ENCODE assay signal across 27 cellular contexts in the genomic region with DNA sequence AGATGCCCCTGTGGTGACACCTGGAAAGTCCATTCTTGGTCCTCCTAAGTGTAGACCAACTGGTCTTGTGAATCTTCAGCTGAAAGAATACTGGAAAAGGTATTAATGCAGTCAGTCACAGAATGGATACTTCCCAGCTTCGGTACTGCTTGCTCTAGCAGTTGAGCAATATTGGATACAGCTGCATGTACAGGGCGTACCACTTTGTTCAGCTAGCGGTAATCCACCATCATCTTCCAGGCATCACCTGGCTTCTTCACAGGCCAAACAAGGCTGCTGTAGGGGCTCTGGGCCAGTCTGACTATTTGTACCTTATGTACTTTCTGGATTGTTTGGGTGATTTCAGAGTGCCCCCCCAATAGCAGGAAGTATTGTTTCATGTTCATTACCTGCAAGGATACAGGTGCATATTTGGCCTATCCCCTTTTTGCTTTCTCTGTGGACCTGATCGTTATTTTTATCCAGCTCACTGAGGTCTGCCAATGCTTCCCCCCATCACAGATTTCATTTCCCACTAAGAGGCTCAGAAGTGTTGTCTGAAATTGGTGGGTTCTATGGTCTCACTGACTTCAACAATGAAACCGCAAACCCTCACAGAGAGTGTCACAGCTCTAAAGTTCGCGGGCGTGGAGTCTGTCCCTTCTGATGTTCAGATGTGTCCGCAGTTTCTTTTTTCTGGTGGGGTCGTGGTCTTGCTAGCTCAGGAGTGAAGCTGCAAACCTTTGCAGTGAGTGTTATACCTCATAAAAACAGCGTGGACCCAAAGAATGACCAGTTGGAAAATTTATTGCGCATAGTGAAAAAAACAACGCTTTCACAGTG.
"Had no signal": no experiment of that assay in that cellular context is flagged by ENCODE, and none has a peak within 500 bp of the region (broad histone marks: within the 10 kb centered on the region; RNA-seq: fewer than 3 reads in every experiment).

No MANE protein-coding gene starts in this region.

- DNase-seq: activated CD4-positive, alpha-beta T cell treated with anti-CD3 and anti-CD28 coated beads, Interleukin-2, amount 50 U/mL, for 1 hour; activated CD4-positive, CD25-positive, alpha-beta regulatory T cell; activated CD8-positive, alpha-beta memory T cell treated with anti-CD3 and anti-CD28 coated beads, Interleukin-2, amount 50 U/mL, for 4 hours; activated CD8-positive, alpha-beta T cell treated with anti-CD3 and anti-CD28 coated beads for 36 hours; activated gamma-delta T cell treated with Interleukin-2 at 50 U/mL for 16 hours; activated naive CD4-positive, alpha-beta T cell treated with anti-CD3 and anti-CD28 coated beads, Interleukin-2, amount 10 ng/mL, durations not matched to agents 7 days and 5 days; activated naive CD8-positive, alpha-beta T cell treated with anti-CD3 and anti-CD28 coated beads for 36 hours; activated T-cell treated with anti-CD3 and anti-CD28 coated beads, Interleukin-2, amount 50 U/mL, for 72 hours; brain microvascular endothelial cell; MV-4-11; NCI-H1092 treated with DMSO at 0.1 percent for 48 hours; NCI-H1417 treated with DMSO at 0.1 percent for 48 hours; NCI-H187 treated with DMSO at 0.1 percent for 48 hours; NCI-H2081 treated with DMSO at 0.1 percent for 48 hours; NCI-H2227 treated with DMSO at 0.1 percent for 48 hours; NCI-H446 treated with DMSO at 0.1 percent for 48 hours; NCI-H69; NK-92 treated with Interleukin-12 subunit alpha and Interleukin-12 subunit beta, amount 100 ng/mL, for 24 hours; PC-3; SHP77; T-cell; T-helper 2 cell had no signal

- FAIRE-seq: RCC 7860 had no signal

- H3K27ac Mint-ChIP-seq: activated CD8-positive, alpha-beta T cell treated with anti-CD3 and anti-CD28 coated beads for 36 hours; activated naive CD4-positive, alpha-beta T cell treated with anti-CD3 and anti-CD28 coated beads, Interleukin-2, amount 10 ng/mL, durations not matched to agents 7 days and 5 days; activated naive CD8-positive, alpha-beta T cell treated with anti-CD3 and anti-CD28 coated beads for 36 hours; activated T-cell treated with anti-CD3 and anti-CD28 coated beads, Interleukin-2, amount 50 U/mL, for 72 hours; activated T-helper 2 cell treated with anti-CD3 and anti-CD28 coated beads, Interferon-gamma antibody, Interleukin-2, Interleukin-4, amounts not matched to agents 10 μg/mL and 5 μg/mL and 100 μg/mL, durations not matched to agents 14 hours and 24 hours and 36 hours; T-cell had no signal

- H3K4me3 ChIP-seq: cardiac muscle cell had no signal

- H3K27me3 Mint-ChIP-seq: activated CD8-positive, alpha-beta T cell treated with anti-CD3 and anti-CD28 coated beads for 36 hours; activated naive CD8-positive, alpha-beta T cell treated with anti-CD3 and anti-CD28 coated beads for 36 hours had no signal

- H3K27me3 ChIP-seq: brain microvascular endothelial cell, cardiac muscle cell had no signal

- H3K27ac ChIP-seq: brain microvascular endothelial cell, cardiac muscle cell, KMS-11, VCaP had no signal

- H3K9me3 Mint-ChIP-seq: activated CD8-positive, alpha-beta T cell treated with anti-CD3 and anti-CD28 coated beads for 36 hours; activated naive CD8-positive, alpha-beta T cell treated with anti-CD3 and anti-CD28 coated beads for 36 hours; activated T-cell treated with anti-CD3 and anti-CD28 coated beads, Interleukin-2, amount 50 U/mL, for 72 hours; activated T-helper 2 cell treated with anti-CD3 and anti-CD28 coated beads, Interferon-gamma antibody, Interleukin-2, Interleukin-4, amounts not matched to agents 10 μg/mL and 5 μg/mL and 100 μg/mL, durations not matched to agents 14 hours and 24 hours and 36 hours; T-cell had no signal

- H3K4me3 Mint-ChIP-seq: activated CD8-positive, alpha-beta T cell treated with anti-CD3 and anti-CD28 coated beads for 36 hours; activated naive CD4-positive, alpha-beta T cell treated with anti-CD3 and anti-CD28 coated beads, Interleukin-2, amount 10 ng/mL, durations not matched to agents 7 days and 5 days; activated naive CD8-positive, alpha-beta T cell treated with anti-CD3 and anti-CD28 coated beads for 36 hours; activated T-cell treated with anti-CD3 and anti-CD28 coated beads, Interleukin-2, amount 50 U/mL, for 72 hours; T-cell had no signal

- H3K9ac ChIP-seq: KMS-11 had no signal

- H3K4me2 ChIP-seq: KMS-11 had no signal

- ATAC-seq: activated CD8-positive, alpha-beta T cell treated with anti-CD3 and anti-CD28 coated beads for 36 hours; activated T-cell treated with anti-CD3 and anti-CD28 coated beads, Interleukin-2, amount 50 U/mL, for 72 hours; PC-3; T-cell had no signal

- H3K36me3 Mint-ChIP-seq: activated naive CD8-positive, alpha-beta T cell treated with anti-CD3 and anti-CD28 coated beads for 36 hours; T-cell had no signal

- H3K36me3 ChIP-seq: brain microvascular endothelial cell, cardiac muscle cell had no signal
